23 cellular contexts compared by ENCODE assay signal in genomic region chr2:160835166-160835565, GRCh38.
"Had no signal": no experiment of that assay in that cellular context is flagged by ENCODE, and none has a peak within 500 bp of the region (broad histone marks: within the 10 kb centered on the region; RNA-seq: fewer than 3 reads in every experiment).

No MANE protein-coding gene starts in this region.

- H3K9ac ChIP-seq: neural progenitor cell had no signal

- ATAC-seq: natural killer cell; right cardiac atrium; sciatic nerve; stimulated activated effector memory CD8-positive, alpha-beta T cell treated with anti-CD3 and anti-CD28 coated beads, Interleukin-12 subunit alpha, Interleukin-12 subunit beta, amount 100 ng/mL, for 72 hours; upper lobe of right lung had no signal

- H3K36me3 ChIP-seq: left ventricle myocardium inferior, neural progenitor cell, neutrophil, ovary, spleen, suprapubic skin, thoracic aorta, tibial artery, upper lobe of right lung had no signal

- H2AFZ ChIP-seq: neural progenitor cell had no signal

- H3K4me2 ChIP-seq: neural progenitor cell had no signal

- H3K4me1 ChIP-seq: left ventricle myocardium inferior, neural progenitor cell, spleen, suprapubic skin, upper lobe of right lung had no signal

- H3K27me3 ChIP-seq: neural progenitor cell, neutrophil, ovary, spleen, suprapubic skin, tibial artery, upper lobe of right lung had no signal

- H3K9me3 ChIP-seq: left ventricle myocardium inferior, neutrophil, ovary, suprapubic skin, thoracic aorta, tibial artery, upper lobe of right lung had no signal

- H3K27ac ChIP-seq: left ventricle myocardium inferior, neural progenitor cell, neutrophil, ovary, spleen, suprapubic skin, thoracic aorta, tibial artery, upper lobe of right lung had no signal

- DNase-seq: hypothalamus; immature natural killer cell; left ventricle myocardium inferior; mesendoderm; naive B cell; natural killer cell; nephron progenitor cell; ovary; right cardiac atrium; small intestine; spleen; stimulated activated CD4-positive, alpha-beta T cell treated with anti-CD3 and anti-CD28 coated beads, Interleukin-4, amount 100 ng/mL, for 24 hours; stimulated activated naive CD4-positive, alpha-beta T cell; tibial artery; trophoblast cell; upper lobe of right lung had no signal

- H3K4me3 ChIP-seq: left ventricle myocardium inferior, lung, neural progenitor cell, ovary, spleen, suprapubic skin, thoracic aorta, tibial artery, upper lobe of right lung had no signal
